15 cellular contexts compared by ENCODE assay signal in the genomic region with DNA sequence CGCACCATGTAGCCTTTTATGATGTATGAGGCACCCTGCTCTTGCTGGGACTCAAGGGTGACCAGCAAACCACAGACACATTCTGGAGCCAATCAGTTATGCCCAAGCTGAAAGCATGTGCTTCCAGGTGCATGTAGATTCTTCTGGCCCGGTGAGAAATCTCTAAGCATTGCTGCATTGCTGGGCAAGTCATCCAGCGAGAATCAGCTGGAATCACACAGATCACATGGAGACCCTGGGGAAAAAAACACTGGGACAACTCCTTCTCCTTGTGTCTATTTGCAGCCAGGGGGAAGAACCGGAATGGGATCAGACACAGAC.
A peak's percentile ranks its signal among the peaks of the same experiment; 100 is the strongest.
DNase-seq lines count a peak whose midpoint lies in the region; ATAC-seq, FAIRE-seq and TF ChIP-seq lines count a peak whose summit lies in the region.
"Had no signal": no experiment of that assay in that cellular context is flagged by ENCODE, and none has a peak within 500 bp of the region (broad histone marks: within the 10 kb centered on the region; RNA-seq: fewer than 3 reads in every experiment).

No MANE protein-coding gene starts in this region.

- POLR2A ChIA-PET in A673 (lab: Charles Lee; ENCODE audit: low non-redundant PET): no interaction called here

- H3K9me3 Mint-ChIP-seq in brain: no peaks in the 10 kb centered on the region

- no peak overlapping the region for H3K9ac ChIP-seq in BLaER1 treated with 17β-estradiol and CSF1 and Interleukin-3, amounts not matched to agents 10 nM and 100 nM

- BruUV-seq in A673 (replicated peaks; lab: Mats Ljungman, UMichigan): no TSS peak

- no peak for ATAC-seq in GM21723 (IDR thresholded peaks at IDR 0.05; ENCODE audit: unreplicated experiment)
- ATAC-seq: mucosa of descending colon had no signal

- DNase-seq in GM12892 (ENCODE audit: insufficient read length) (no peak), A673 (ENCODE audit: low spot score) (no peak), NCI-H2029 treated with DMSO at 0.1 percent for 48 hours (lab: John Stamatoyannopoulos, UW) (no peak)
- DNase-seq in Jurkat, Clone E6-1 (ENCODE audit: low read depth, low spot score): peak; percentile 48
- DNase-seq: activated CD8-positive, alpha-beta memory T cell treated with anti-CD3 and anti-CD28 coated beads, Interleukin-2, amount 50 U/mL, for 4 hours; activated naive CD4-positive, alpha-beta T cell; DMS153; KG1; mucosa of descending colon; NCI-H1105; trophoblast cell had no signal

- peak; percentile 83 for FAIRE-seq in GM12892 (lab: Jason Lieb, UNC)
- FAIRE-seq: astrocyte had no signal

- peaks cover 3% of the 10 kb centered on the region for H3K27me3 Mint-ChIP-seq in brain

- intact Hi-C loops in A673 (cut with micrococcal nuclease; ENCODE audit: unreplicated experiment): loop anchor here (10.0 kb wide), 1 partner anchor 591 kb away; no protein-coding TSS in a partner anchor

- CTCF ChIA-PET in A673 (lab: Charles Lee): no interaction called here

- H4K20me1 ChIP-seq in BLaER1 treated with 17β-estradiol and CSF1 and Interleukin-3, amounts not matched to agents 10 nM and 100 nM: no peaks in the 10 kb centered on the region

- peak overlapping the region in 3 of 5 experiments; percentile 19 to 70 (median 64) for H3K27ac Mint-ChIP-seq in brain

- no peak overlapping the region for H3K27ac ChIP-seq in BLaER1 treated with 17β-estradiol and CSF1 and Interleukin-3, amounts not matched to agents 10 nM and 100 nM
- H3K27ac ChIP-seq in A673 (ENCODE audit: low read depth, low read length, poor library complexity, severe bottlenecking): no peak overlapping the region

- H3K4me3 ChIP-seq in BLaER1 treated with 17β-estradiol and CSF1 and Interleukin-3, amounts not matched to agents 10 nM and 100 nM: no peak overlapping the region
- H3K4me3 ChIP-seq in Jurkat, Clone E6-1 (ENCODE audit: low read length): no peak overlapping the region
- no peak overlapping the region for H3K4me3 ChIP-seq in A673 (ENCODE audit: low read depth, low read length, poor library complexity, severe bottlenecking)
- H3K4me3 ChIP-seq: mucosa of descending colon had no signal

- TF ChIP-seq CTCF in brain (conservative IDR thresholded peaks at IDR 0.05) (no peak), A673 (conservative IDR thresholded peaks at IDR 0.05; ENCODE audit: low read depth, low read length) (no peak)

- no peaks in the 10 kb centered on the region for H3K9me3 ChIP-seq in BLaER1 treated with 17β-estradiol and CSF1 and Interleukin-3, amounts not matched to agents 10 nM and 100 nM (replicated peaks in 1 of 11)
- H3K9me3 ChIP-seq in A673 (ENCODE audit: low read depth, low read length, poor library complexity, severe bottlenecking): no peaks in the 10 kb centered on the region
- H3K9me3 ChIP-seq: mucosa of descending colon had no signal

- H3K4me1 Mint-ChIP-seq in brain: peaks cover 58% of the 10 kb centered on the region

- H3K27me3 ChIP-seq in BLaER1 treated with 17β-estradiol and CSF1 and Interleukin-3, amounts not matched to agents 10 nM and 100 nM: no peaks in the 10 kb centered on the region
- H3K27me3 ChIP-seq in A673 (replicated peaks; ENCODE audit: insufficient read depth, low read depth, low read length, poor library complexity): no peaks in the 10 kb centered on the region

- TF ChIP-seq POLR2A in GM12892 (IDR thresholded peaks at IDR 0.05; ENCODE audit: low read depth, low read length): no peak

- H3K4me2 ChIP-seq in BLaER1 treated with 17β-estradiol and CSF1 and Interleukin-3, amounts not matched to agents 10 nM and 100 nM: peak overlapping the region; percentile 16 to 72 (median 58); a peak in 21 of 22 replicates

- H3K4me1 ChIP-seq in BLaER1 treated with 17β-estradiol and CSF1 and Interleukin-3, amounts not matched to agents 10 nM and 100 nM: peaks cover 27 to 40% (median 33%) of the 10 kb centered on the region in 10 experiments; a peak in 19 of 20 replicates
- H3K4me1 ChIP-seq in A673 (ENCODE audit: insufficient read depth, low read length, poor library complexity, severe bottlenecking): no peaks in the 10 kb centered on the region

- no peak overlapping the region for H3K4me3 Mint-ChIP-seq in brain

- no peaks in the 10 kb centered on the region for H3K36me3 Mint-ChIP-seq in brain

- no peaks in the 10 kb centered on the region for H3K36me3 ChIP-seq in BLaER1 treated with 17β-estradiol and CSF1 and Interleukin-3, amounts not matched to agents 10 nM and 100 nM
- no peaks in the 10 kb centered on the region for H3K36me3 ChIP-seq in A673 (ENCODE audit: insufficient read depth, low read length, poor library complexity, severe bottlenecking)
